8 cellular contexts compared by ENCODE assay signal in the genomic region with DNA sequence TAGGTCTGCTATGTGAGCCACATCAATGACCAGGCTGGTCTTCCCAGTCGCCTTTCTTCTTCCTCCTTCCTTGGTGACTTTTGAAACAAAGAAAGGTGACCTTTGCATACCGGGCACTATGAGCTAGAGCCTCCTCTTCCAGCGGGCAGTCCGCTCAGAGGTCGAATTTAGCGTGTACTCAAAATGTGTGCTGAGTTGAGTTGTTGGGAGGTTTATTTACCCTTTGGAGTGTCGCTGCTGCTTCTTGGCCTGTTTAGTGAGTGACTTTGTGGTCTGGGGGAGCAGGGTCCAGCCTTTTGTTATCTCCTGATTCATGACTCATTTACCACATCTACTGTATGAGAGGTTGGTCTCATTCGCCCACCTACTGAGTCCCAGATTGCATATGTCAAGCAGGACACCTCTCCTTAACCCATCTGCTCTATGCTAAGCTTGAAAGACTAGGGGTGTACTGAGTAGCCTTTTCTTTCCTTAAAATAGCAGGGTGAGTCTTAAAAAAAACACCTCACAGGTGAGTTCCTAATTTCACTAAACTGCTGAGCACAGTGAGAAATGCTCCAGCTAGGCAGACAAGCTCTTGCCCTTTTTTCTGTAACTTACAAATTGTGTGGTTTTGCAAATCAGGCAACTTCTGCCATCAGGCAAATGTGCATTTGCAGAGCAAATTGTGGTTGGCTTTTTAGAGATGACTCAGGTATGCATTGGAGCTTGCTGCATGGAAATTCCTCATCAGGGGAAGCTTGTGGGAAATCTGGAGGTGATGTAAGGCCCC. TPM values are rescaled to one million over a fixed set of nuclear protein-coding genes. Genes with fewer than 3 reads are reported as not detected.
DNase-seq lines count a peak whose midpoint lies in the region; ATAC-seq, FAIRE-seq and TF ChIP-seq lines count a peak whose summit lies in the region.

No MANE protein-coding gene starts in this region.

- no peak for TF ChIP-seq RAD21 in H1 (IDR thresholded peaks at IDR 0.05 in 1 of 2, conservative IDR thresholded peaks at IDR 0.05 in 1 of 2; ENCODE audit: low read depth in 2 of 2, low read length in 2 of 2)

- no peak for TF ChIP-seq CTCF in H1 (IDR thresholded peaks at IDR 0.05; ENCODE audit: control extremely low read depth in 1 of 3, insufficient read depth in 1 of 3, low read depth in 1 of 3, low read length in 3 of 3)
- no peak for TF ChIP-seq CTCF in right atrium auricular region (IDR thresholded peaks at IDR 0.05)
- no peak for TF ChIP-seq CTCF in upper lobe of left lung (IDR thresholded peaks at IDR 0.05)

- no peak overlapping the region for H3K4me3 ChIP-seq in CD4-positive, CD25-positive, alpha-beta regulatory T cell (ENCODE audit: low read depth, low read length)
- H3K4me3 ChIP-seq in H1 (ENCODE audit: extremely low read depth in 1 of 4, insufficient read depth in 2 of 4, low read depth in 3 of 4, low read length in 4 of 4) (no peak overlapping the region), right atrium auricular region (no peak overlapping the region), upper lobe of left lung (no peak overlapping the region)

- H4K91ac ChIP-seq in H1 (replicated peaks; ENCODE audit: insufficient read length, low read length): no peak overlapping the region

- peak overlapping the region in 1 of 4 donors; percentile 51 for H3K4me3 Mint-ChIP-seq in CD4-positive, CD25-positive, alpha-beta regulatory T cell

- H3K4me1 Mint-ChIP-seq in CD4-positive, CD25-positive, alpha-beta regulatory T cell: peaks cover 4 to 21% (median 18%) of the 10 kb centered on the region in 4 donors

- H4K5ac ChIP-seq in H1 (ENCODE audit: insufficient read length, low read depth, low read length): no peak overlapping the region

- no peak overlapping the region for H3K27ac ChIP-seq in CD4-positive, CD25-positive, alpha-beta regulatory T cell (ENCODE audit: insufficient read depth, low read length, poor library complexity, severe bottlenecking)
- H3K27ac ChIP-seq in H1 (ENCODE audit: low read depth, low read length) (no peak overlapping the region), right atrium auricular region (no peak overlapping the region), upper lobe of left lung (no peak overlapping the region)

- CTCF ChIA-PET in H1 (lab: Charles Lee; ENCODE audit: partially characterized antibody): interaction anchor here (0.6 to 3.4 kb wide), 9 partner anchors 10 to 99 kb away, joined by 3 to 11 read pairs (median 3); no protein-coding TSS in a partner anchor

- H3K27ac Mint-ChIP-seq in CD4-positive, CD25-positive, alpha-beta regulatory T cell: peak overlapping the region in 2 of 3 donors; percentile 34 to 52

- H3K27me3 ChIP-seq in CD4-positive, CD25-positive, alpha-beta regulatory T cell (ENCODE audit: control insufficient read depth, insufficient read depth, low read length): no peaks in the 10 kb centered on the region
- H3K27me3 ChIP-seq in H1 (replicated peaks in 1 of 4; ENCODE audit: control insufficient read depth in 3 of 4, extremely low read depth in 1 of 4, insufficient read depth in 3 of 4, low read length in 3 of 4) (peaks cover 0 to 7% (median 3%) of the 10 kb centered on the region in 4 experiments; a peak in 4 of 7 replicates), right atrium auricular region (no peaks in the 10 kb centered on the region), upper lobe of left lung (no peaks in the 10 kb centered on the region)

- peaks cover 13% of the 10 kb centered on the region for H3K27me3 Mint-ChIP-seq in CD4-positive, CD25-positive, alpha-beta regulatory T cell

- H3K79me2 ChIP-seq in H1 (ENCODE audit: control insufficient read depth in 1 of 2, insufficient read depth in 2 of 2, low read length in 2 of 2): peaks cover 0 to under 1% of the 10 kb centered on the region in 2 experiments; a peak in 1 of 4 replicates

- H3K23me2 ChIP-seq in H1 (ENCODE audit: low read depth, low read length): peaks cover 9% of the 10 kb centered on the region

- H2AFZ ChIP-seq in H1 (ENCODE audit: low read length): no peak overlapping the region

- WGBS in H1 (ENCODE audit: extremely low coverage in 1 of 2, insufficient coverage in 1 of 2, insufficient read length in 1 of 2, insufficient replicate concordance in 2 of 2, low coverage in 1 of 2, low lambda C conversion rate in 2 of 2, missing lambda C conversion rate in 1 of 2), 2 experiments: 74% methylated on average over 8 of the region's 8 CpGs; no CpG with 5 or more reads in 1 of the 2 experiments
- WGBS in upper lobe of left lung, 2 donors: 84 to 87% methylated on average over 8 of the region's 8 CpGs

- no peak overlapping the region for H3K4ac ChIP-seq in H1 (replicated peaks; ENCODE audit: insufficient read length, low read depth, low read length)

- FAIRE-seq in H1 (lab: Jason Lieb, UNC): no peak

- H2BK5ac ChIP-seq in H1 (ENCODE audit: low read depth, low read length): no peak overlapping the region

- H3K9ac ChIP-seq in H1 (replicated peaks in 1 of 4; ENCODE audit: extremely low read depth in 1 of 4, low read depth in 3 of 4, low read length in 3 of 4): no peak overlapping the region

- H3K9me3 ChIP-seq in CD4-positive, CD25-positive, alpha-beta regulatory T cell (ENCODE audit: control insufficient read depth in 2 of 2, low read length in 2 of 2): no peaks in the 10 kb centered on the region
- H3K9me3 ChIP-seq in H1 (ENCODE audit: insufficient read depth in 2 of 2, low read depth in 1 of 2, low read length in 1 of 2) (no peaks in the 10 kb centered on the region), right atrium auricular region (no peaks in the 10 kb centered on the region), upper lobe of left lung (no peaks in the 10 kb centered on the region)

- no peak for ATAC-seq in CD4-positive, CD25-positive, alpha-beta regulatory T cell (ENCODE audit: low read depth in 2 of 2)
- ATAC-seq in GM19324 (IDR thresholded peaks at IDR 0.05; ENCODE audit: low FRiP score, unreplicated experiment) (peak; percentile 21), HG03575 (IDR thresholded peaks at IDR 0.05; ENCODE audit: extremely low read depth, insufficient number of reproducible peaks, low FRiP score, unreplicated experiment) (peak; percentile 18), upper lobe of left lung (ENCODE audit: low FRiP score in 2 of 2) (no peak)

- no peak overlapping the region for H3K56ac ChIP-seq in H1 (replicated peaks; ENCODE audit: insufficient read length, low read depth, low read length)

- no peak overlapping the region for H2BK12ac ChIP-seq in H1 (ENCODE audit: low read depth, low read length)

- peaks cover 1% of the 10 kb centered on the region for H3K36me3 Mint-ChIP-seq in CD4-positive, CD25-positive, alpha-beta regulatory T cell

- H3K14ac ChIP-seq in H1 (ENCODE audit: insufficient read length): no peak overlapping the region

- peak overlapping the region; percentile 22; the same call in 1 of the 2 replicates for H3K18ac ChIP-seq in H1 (ENCODE audit: extremely low read depth, low read length)

- no peaks in the 10 kb centered on the region for H4K20me1 ChIP-seq in H1 (replicated peaks in 1 of 2; ENCODE audit: control insufficient read depth in 1 of 2, insufficient read depth in 2 of 2, low read length in 2 of 2)

- TF ChIP-seq POLR2A in H1 (IDR thresholded peaks at IDR 0.05; ENCODE audit: control extremely low read depth in 1 of 2, low read depth in 2 of 2, low read length in 2 of 2) (no peak), upper lobe of left lung (IDR thresholded peaks at IDR 0.05) (no peak)

- H3K4me2 ChIP-seq in H1 (ENCODE audit: insufficient read depth in 1 of 2, low read depth in 2 of 2, low read length in 2 of 2): 0 out of 4 replicates have a peak overlapping the region, but pooled peaks of 1 of the 2 experiments have one; percentile 10

- H2AK5ac ChIP-seq in H1 (ENCODE audit: low read depth, low read length): no peak overlapping the region

- H3K79me1 ChIP-seq in H1 (ENCODE audit: low read depth, low read length): no peaks in the 10 kb centered on the region

- DNase-seq in CD4-positive, CD25-positive, alpha-beta regulatory T cell: no peak
- DNase-seq in H1 (ENCODE audit: low read depth in 1 of 2, low spot score in 2 of 2) (no peak), iPS-NIHi11 (ENCODE audit: low spot score) (no peak), right atrium auricular region (ENCODE audit: low spot score) (no peak), upper lobe of left lung (no peak), NCI-H187 treated with DMSO at 0.1 percent for 48 hours (lab: John Stamatoyannopoulos, UW) (no peak)

- peaks cover 23% of the 10 kb centered on the region for H3K4me1 ChIP-seq in CD4-positive, CD25-positive, alpha-beta regulatory T cell (ENCODE audit: control insufficient read depth, insufficient read depth, low read length, poor library complexity, severe bottlenecking)
- H3K4me1 ChIP-seq in H1 (replicated peaks in 1 of 4; ENCODE audit: control insufficient read depth in 3 of 4, insufficient read depth in 4 of 4, low read length in 3 of 4): peaks cover 5 to 10% (median 6%) of the 10 kb centered on the region in 4 experiments; a peak in 5 of 7 replicates
- H3K4me1 ChIP-seq in right atrium auricular region: peaks cover 0 to 12% of the 10 kb centered on the region in 2 donors
- peaks cover 7 to 11% (median 8%) of the 10 kb centered on the region in 4 donors for H3K4me1 ChIP-seq in upper lobe of left lung

- H3K23ac ChIP-seq in H1 (ENCODE audit: insufficient read length): no peak overlapping the region

- no peak overlapping the region for H2BK120ac ChIP-seq in H1 (replicated peaks; ENCODE audit: low read depth, low read length)

- no peaks in the 10 kb centered on the region for H3K36me3 ChIP-seq in CD4-positive, CD25-positive, alpha-beta regulatory T cell (ENCODE audit: control insufficient read depth, insufficient read depth, low read length)
- H3K36me3 ChIP-seq in H1 (ENCODE audit: control insufficient read depth in 2 of 4, insufficient read depth in 4 of 4, low read length in 3 of 4) (no peaks in the 10 kb centered on the region), right atrium auricular region (no peaks in the 10 kb centered on the region), upper lobe of left lung (no peaks in the 10 kb centered on the region)

- no peak overlapping the region for H2BK20ac ChIP-seq in H1 (ENCODE audit: low read length)

- no peak overlapping the region for H2BK15ac ChIP-seq in H1 (ENCODE audit: low read length)

- POLR2A ChIA-PET in H1 (lab: Charles Lee; ENCODE audit: partially characterized antibody): no interaction called here

- TF ChIP-seq EP300 in H1 (IDR thresholded peaks at IDR 0.05; ENCODE audit: borderline replicate concordance in 1 of 2, low read depth in 2 of 2, low read length in 2 of 2) (no peak), upper lobe of left lung (IDR thresholded peaks at IDR 0.05) (no peak)

- no peak overlapping the region for H4K8ac ChIP-seq in H1 (ENCODE audit: extremely low read depth, insufficient read depth, low read length)

- H3K9me3 Mint-ChIP-seq in CD4-positive, CD25-positive, alpha-beta regulatory T cell: peaks cover 0 to 2% (median 0%) of the 10 kb centered on the region in 7 donors

RNA-seq across cellular contexts. Expression of a gene that starts 3.2 kb away (rescaled TPM):
- 61.4 TPM for total RNA-seq in CD4-positive, CD25-positive, alpha-beta regulatory T cell
- 10 to 100 TPM; 23.5 to 46.3 (median 27.5) TPM for polyA plus RNA-seq in CD4-positive, CD25-positive, alpha-beta regulatory T cell
- 21.8 and 23.9 TPM in 2 replicates for total RNA-seq in H1 (2021; fragmentation: NEBNext Ultra II Directional; extraction: Animal tissue kit (Norgen Biotek cat#: 25700))
- polyA plus RNA-seq in H1 (2011; rRNA removed): 34.2 and 56.7 TPM in 2 replicates
- 35.7 TPM for polyA plus RNA-seq in H1 (2011; cell fraction: cytosol; rRNA removed)
- polyA plus RNA-seq in H1 (2011; cell fraction: nucleus; rRNA removed): 48.2 TPM
- polyA plus RNA-seq in H1 (2012, experiment 1 of 2): 15.1 to 24.0 TPM (median 20.1 TPM) in 4 replicates
- 19.3 TPM for polyA plus RNA-seq in H1 (2012, experiment 2 of 2)
- polyA plus RNA-seq in H1 (2013, experiment 1 of 2): 20.2 TPM
- 19.2 TPM for polyA plus RNA-seq in H1 (2013, experiment 2 of 2)
- polyA minus RNA-seq in H1 (2011; rRNA and poly(A)+ RNA removed): 46.4 and 70.7 TPM in 2 replicates
- polyA minus RNA-seq in H1 (2011; cell fraction: cytosol; rRNA and poly(A)+ RNA removed): 20.7 TPM
- 12.0 TPM for polyA minus RNA-seq in H1 (2011; cell fraction: nucleus; rRNA and poly(A)+ RNA removed)
- 10 to 100 TPM; 14.8 to 30.0 TPM for total RNA-seq in right atrium auricular region
- 10 to 100 TPM; 17.6 to 45.0 (median 31.7) TPM for total RNA-seq in upper lobe of left lung

Comparison
In these comparisons a context has a peak if more than half of its experiments do, and no peak if none do; other contexts are left out.
1. ATAC-seq: peak in GM19324 (single experiment) and HG03575 (single experiment); none in CD4-positive, CD25-positive, alpha-beta regulatory T cell (0 of 2) and upper lobe of left lung (0 of 2).